Comparison of ENCODE assay signal across 8 cellular contexts in genomic region chr20:3115190-3116107, GRCh38. TPM values are rescaled to one million over a fixed set of nuclear protein-coding genes. Genes with fewer than 3 reads are reported as not detected.
DNase-seq lines count a peak whose midpoint lies in the region; ATAC-seq and TF ChIP-seq lines count a peak whose summit lies in the region.

No MANE protein-coding gene starts in this region.

- no peak overlapping the region for H3K27ac Mint-ChIP-seq in endothelial cell (ENCODE audit: unreplicated experiment)

- no peak overlapping the region for H3K4me3 ChIP-seq in SK-N-SH (ENCODE audit: low read depth in 2 of 2, low read length in 1 of 2)

- H3K79me2 ChIP-seq in SK-N-SH (ENCODE audit: insufficient read depth): no peaks in the 10 kb centered on the region

- ATAC-seq in GM21723 (IDR thresholded peaks at IDR 0.05; ENCODE audit: unreplicated experiment): no peak
- no peak for ATAC-seq in HG02678 (IDR thresholded peaks at IDR 0.05; ENCODE audit: unreplicated experiment)

- peak; percentile 67 for TF ChIP-seq RAD21 in SK-N-SH (IDR thresholded peaks at IDR 0.05; ENCODE audit: low read length)

- H3K4me2 ChIP-seq in SK-N-SH: no peak overlapping the region

- H3K27ac ChIP-seq in SK-N-SH (ENCODE audit: low read depth in 2 of 2, low read length in 1 of 2): no peak overlapping the region

- peaks cover 11% of the 10 kb centered on the region for H3K4me1 Mint-ChIP-seq in endothelial cell (ENCODE audit: unreplicated experiment)

- no peak overlapping the region for H2AFZ ChIP-seq in SK-N-SH (ENCODE audit: low read depth)

- no peaks in the 10 kb centered on the region for H3K27me3 ChIP-seq in SK-N-SH (ENCODE audit: insufficient read depth)

- H3K9ac ChIP-seq in SK-N-SH: no peak overlapping the region

- peaks cover 15% of the 10 kb centered on the region for H3K27me3 Mint-ChIP-seq in endothelial cell (ENCODE audit: unreplicated experiment)

- H3K4me3 Mint-ChIP-seq in endothelial cell (ENCODE audit: unreplicated experiment): no peak overlapping the region

- H4K20me1 ChIP-seq in SK-N-SH (ENCODE audit: insufficient read depth): peaks cover 11% of the 10 kb centered on the region

- H3K9me3 Mint-ChIP-seq in endothelial cell (ENCODE audit: unreplicated experiment): no peaks in the 10 kb centered on the region

- H3K36me3 Mint-ChIP-seq in endothelial cell (ENCODE audit: low read depth, unreplicated experiment): peaks cover 8% of the 10 kb centered on the region

- H3K4me1 ChIP-seq in SK-N-SH (ENCODE audit: control insufficient read depth in 1 of 2, insufficient read depth in 2 of 2, low read depth in 1 of 2, low read length in 1 of 2): peaks cover 0 to 3% of the 10 kb centered on the region in 2 experiments; a peak in 1 of 4 replicates

- peak; percentile 58 for DNase-seq in activated T-cell treated with anti-CD3 and anti-CD28 coated beads, Interleukin-2, amount 50 U/mL, for 1 hour
- DNase-seq in activated T-cell treated with anti-CD3 and anti-CD28 coated beads for 4 hours (no peak), Kasumi-1 (lab: John Stamatoyannopoulos, UW) (peak; percentile 36 to 40), SK-N-SH (peak; percentile 89), endothelial cell (ENCODE audit: low spot score) (peak; percentile 46), midbrain (lab: John Stamatoyannopoulos, UW) (peak; percentile 14)

- CTCF ChIA-PET in SK-N-SH (lab: Yijun Ruan, JAX): interaction anchor here (0.5 to 4.8 kb wide), 17 partner anchors 9 to 260 kb away, joined by 3 to 40 read pairs (median 3); partner anchors contain the start of genes FASTKD5, GNRH2 and UBOX5

- no peaks in the 10 kb centered on the region for H3K9me2 ChIP-seq in SK-N-SH

- H3F3A ChIP-seq in SK-N-SH (replicated peaks; ENCODE audit: insufficient read depth): no peaks in the 10 kb centered on the region

- TF ChIP-seq EP300 in SK-N-SH (IDR thresholded peaks at IDR 0.05; ENCODE audit: borderline replicate concordance in 1 of 2, low read depth in 1 of 2, low read length in 1 of 2): no peak

- POLR2A ChIA-PET in SK-N-SH (lab: Yijun Ruan, JAX): no interaction called here

- WGBS in SK-N-SH (ENCODE audit: low lambda C conversion rate): 51% methylated on average over 26 of the region's 30 CpGs

- H3K9me3 ChIP-seq in SK-N-SH: no peaks in the 10 kb centered on the region

- H3K36me3 ChIP-seq in SK-N-SH (replicated peaks in 1 of 2; ENCODE audit: control insufficient read depth in 1 of 2, insufficient read depth in 2 of 2, low read length in 1 of 2): no peaks in the 10 kb centered on the region

- TF ChIP-seq CTCF in SK-N-SH (IDR thresholded peaks at IDR 0.05) (peak; percentile 78), endothelial cell (IDR thresholded peaks at IDR 0.05; ENCODE audit: unreplicated experiment) (peak; percentile 96)

TF ChIP-seq in SK-N-SH, 30 proteins besides CTCF, POLR2A, EP300 and RAD21:
- TF ChIP-seq SMC3 (IDR thresholded peaks at IDR 0.05; ENCODE audit: low read depth, low read length) (peak; percentile 79), CHD2 (IDR thresholded peaks at IDR 0.05; ENCODE audit: low read length, partially characterized antibody) (no peak), RXRA (IDR thresholded peaks at IDR 0.05; ENCODE audit: borderline replicate concordance, low read depth) (no peak), RFX5 (IDR thresholded peaks at IDR 0.05; ENCODE audit: low read length) (no peak), JUND (IDR thresholded peaks at IDR 0.05) (no peak), USF1 (IDR thresholded peaks at IDR 0.05; ENCODE audit: borderline replicate concordance, low read depth) (no peak), NRF1 (IDR thresholded peaks at IDR 0.05; ENCODE audit: low read depth, low read length) (no peak), TAF1 (IDR thresholded peaks at IDR 0.05; ENCODE audit: borderline replicate concordance, low read depth, low read length) (no peak), FOXM1 (IDR thresholded peaks at IDR 0.05; ENCODE audit: low read depth) (no peak)

RNA-seq across cellular contexts. Expression of gene AVP, which starts 30.9 kb away (rescaled TPM):
- polyA plus RNA-seq in SK-N-SH (2012; rRNA removed): not detected in 2 replicates
- not detected in 2 replicates for polyA plus RNA-seq in SK-N-SH (2012; cell fraction: cytosol; rRNA removed)
- not detected in 2 replicates for polyA plus RNA-seq in SK-N-SH (2012; cell fraction: nucleus; rRNA removed)
- total RNA-seq in endothelial cell (ENCODE audit: unreplicated experiment): not detected

RNA-seq across cellular contexts. Expression of gene OXT, which starts 44.0 kb away (rescaled TPM):
- not detected in 2 replicates for polyA plus RNA-seq in SK-N-SH (2012; rRNA removed)
- polyA plus RNA-seq in SK-N-SH (2012; cell fraction: cytosol; rRNA removed): not detected in 2 replicates
- not detected in 2 replicates for polyA plus RNA-seq in SK-N-SH (2012; cell fraction: nucleus; rRNA removed)
- total RNA-seq in endothelial cell (ENCODE audit: unreplicated experiment): not detected

RNA-seq across cellular contexts. Expression of gene FASTKD5, which starts 44.2 kb away (rescaled TPM):
- polyA plus RNA-seq in SK-N-SH (2012; rRNA removed): 11.4 and 16.7 TPM in 2 replicates
- 14.8 and 14.9 TPM in 2 replicates for polyA plus RNA-seq in SK-N-SH (2012; cell fraction: cytosol; rRNA removed)
- 8.1 and 14.8 TPM in 2 replicates for polyA plus RNA-seq in SK-N-SH (2012; cell fraction: nucleus; rRNA removed)
- 17.2 TPM for total RNA-seq in endothelial cell (ENCODE audit: unreplicated experiment)

RNA-seq across cellular contexts. Expression of gene UBOX5, which starts 44.2 kb away (rescaled TPM):
- 4.3 and 4.4 TPM in 2 replicates for polyA plus RNA-seq in SK-N-SH (2012; rRNA removed)
- 1.9 and 3.0 TPM in 2 replicates for polyA plus RNA-seq in SK-N-SH (2012; cell fraction: cytosol; rRNA removed)
- 7.2 and 7.7 TPM in 2 replicates for polyA plus RNA-seq in SK-N-SH (2012; cell fraction: nucleus; rRNA removed)
- 6.9 TPM for total RNA-seq in endothelial cell (ENCODE audit: unreplicated experiment)

RNA-seq across cellular contexts. Expression of gene LZTS3, which starts 57.9 kb away (rescaled TPM):
- polyA plus RNA-seq in SK-N-SH (2012; rRNA removed): 11.9 and 12.3 TPM in 2 replicates
- 5.4 and 8.2 TPM in 2 replicates for polyA plus RNA-seq in SK-N-SH (2012; cell fraction: cytosol; rRNA removed)
- polyA plus RNA-seq in SK-N-SH (2012; cell fraction: nucleus; rRNA removed): 21.1 and 28.9 TPM in 2 replicates
- total RNA-seq in endothelial cell (ENCODE audit: unreplicated experiment): 6.1 TPM
